In genomic region chr1:199733125-199733524, GRCh38 we compare ENCODE assay signal across 16 cellular contexts.
"Had no signal": no experiment of that assay in that cellular context is flagged by ENCODE, and none has a peak within 500 bp of the region (broad histone marks: within the 10 kb centered on the region; RNA-seq: fewer than 3 reads in every experiment).

No MANE protein-coding gene starts in this region.

- H3K9me3 Mint-ChIP-seq: natural killer cell had no signal

- H3K79me2 ChIP-seq: parathyroid adenoma had no signal

- H2AFZ ChIP-seq: parathyroid adenoma had no signal

- ATAC-seq: activated CD8-positive, alpha-beta memory T cell treated with anti-CD3 and anti-CD28 coated beads, Interleukin-2, amount 10 ng/mL, durations not matched to agents 7 days and 5 days; gastrocnemius medialis; left ventricle myocardium superior; natural killer cell; stimulated activated naive B cell treated with anti-CD40 and anti-IgM and Interleukin-4, amounts not matched to agents 10 μg/mL and 1 μg/mL and 100 μg/mL, for 72 hours; upper lobe of right lung had no signal

- H3K4me3 ChIP-seq: dorsolateral prefrontal cortex, gastrocnemius medialis, upper lobe of right lung had no signal

- H3K36me3 Mint-ChIP-seq: activated CD4-positive, alpha-beta memory T cell treated with anti-CD3 and anti-CD28 coated beads for 36 hours; activated CD8-positive, alpha-beta memory T cell treated with anti-CD3 and anti-CD28 coated beads, Interleukin-2, amount 10 ng/mL, durations not matched to agents 7 days and 5 days; activated naive CD8-positive, alpha-beta T cell; natural killer cell; stimulated activated naive B cell treated with anti-CD40 and anti-IgM and Interleukin-4, amounts not matched to agents 10 μg/mL and 1 μg/mL and 100 μg/mL, for 72 hours had no signal

- H3K4me3 Mint-ChIP-seq: activated B cell treated with CpG ODN at 0.5 μM for 24 hours; activated CD4-positive, alpha-beta memory T cell treated with anti-CD3 and anti-CD28 coated beads for 36 hours; activated CD8-positive, alpha-beta memory T cell treated with anti-CD3 and anti-CD28 coated beads, Interleukin-2, amount 10 ng/mL, durations not matched to agents 7 days and 5 days; activated naive CD8-positive, alpha-beta T cell; natural killer cell; stimulated activated naive B cell treated with anti-CD40 and anti-IgM and Interleukin-4, amounts not matched to agents 10 μg/mL and 1 μg/mL and 100 μg/mL, for 72 hours had no signal

- H3K9me3 ChIP-seq: gastrocnemius medialis, neutrophil, upper lobe of right lung had no signal

- H3K27me3 ChIP-seq: dorsolateral prefrontal cortex, gastrocnemius medialis, neutrophil, upper lobe of right lung had no signal

- H3K4me1 Mint-ChIP-seq: activated B cell treated with CpG ODN at 0.5 μM for 24 hours; activated CD8-positive, alpha-beta memory T cell treated with anti-CD3 and anti-CD28 coated beads, Interleukin-2, amount 10 ng/mL, durations not matched to agents 7 days and 5 days; natural killer cell; stimulated activated naive B cell treated with anti-CD40 and anti-IgM and Interleukin-4, amounts not matched to agents 10 μg/mL and 1 μg/mL and 100 μg/mL, for 72 hours had no signal

- H3K9ac ChIP-seq: parathyroid adenoma had no signal

- H3K27ac Mint-ChIP-seq: activated B cell treated with CpG ODN at 0.5 μM for 24 hours; activated CD4-positive, alpha-beta memory T cell treated with anti-CD3 and anti-CD28 coated beads for 36 hours; activated CD8-positive, alpha-beta memory T cell treated with anti-CD3 and anti-CD28 coated beads, Interleukin-2, amount 10 ng/mL, durations not matched to agents 7 days and 5 days; activated naive CD8-positive, alpha-beta T cell; natural killer cell; stimulated activated naive B cell treated with anti-CD40 and anti-IgM and Interleukin-4, amounts not matched to agents 10 μg/mL and 1 μg/mL and 100 μg/mL, for 72 hours had no signal

- H3K4me1 ChIP-seq: gastrocnemius medialis, parathyroid adenoma, upper lobe of right lung had no signal

- H3K27me3 Mint-ChIP-seq: activated B cell treated with CpG ODN at 0.5 μM for 24 hours; activated CD8-positive, alpha-beta memory T cell treated with anti-CD3 and anti-CD28 coated beads, Interleukin-2, amount 10 ng/mL, durations not matched to agents 7 days and 5 days had no signal

- H3K27ac ChIP-seq: dorsolateral prefrontal cortex, gastrocnemius medialis, neutrophil, parathyroid adenoma, upper lobe of right lung had no signal

- H3K36me3 ChIP-seq: gastrocnemius medialis, neutrophil, upper lobe of right lung had no signal

- DNase-seq: activated B cell treated with CpG ODN at 0.5 μM for 24 hours; activated CD4-positive, alpha-beta memory T cell treated with anti-CD3 and anti-CD28 coated beads for 36 hours; activated CD4-positive, alpha-beta T cell treated with anti-CD3 and anti-CD28 coated beads for 4 hours; activated CD8-positive, alpha-beta memory T cell treated with anti-CD3 and anti-CD28 coated beads, Interleukin-2, amount 10 ng/mL, durations not matched to agents 7 days and 5 days; dorsolateral prefrontal cortex; gastrocnemius medialis; head of caudate nucleus; kidney glomerular epithelial cell; left ventricle myocardium superior; mesendoderm; natural killer cell; stimulated activated naive B cell treated with anti-CD40 and anti-IgM and Interleukin-4, amounts not matched to agents 10 μg/mL and 1 μg/mL and 100 μg/mL, for 72 hours; upper lobe of right lung had no signal
